8 cellular contexts compared by ENCODE assay signal in genomic region chr6:36547646-36548400, GRCh38. TPM values are rescaled to one million over a fixed set of nuclear protein-coding genes. Genes with fewer than 3 reads are reported as not detected.
DNase-seq lines count a peak whose midpoint lies in the region; ATAC-seq and TF ChIP-seq lines count a peak whose summit lies in the region.

No MANE protein-coding gene starts in this region.

- H3K9me3 Mint-ChIP-seq in CD4-positive, CD25-positive, alpha-beta regulatory T cell = no peaks in the 10 kb centered on the region
- H3K9me3 Mint-ChIP-seq in chondrocyte (ENCODE audit: low read depth) (no peaks in the 10 kb centered on the region), nephron (no peaks in the 10 kb centered on the region)

- H3K36me3 ChIP-seq in CD4-positive, CD25-positive, alpha-beta regulatory T cell (ENCODE audit: control insufficient read depth, insufficient read depth, low read length) = peaks cover 2% of the 10 kb centered on the region

- peak overlapping the region; percentile 94 to 99 (median 98) for H3K4me3 Mint-ChIP-seq in CD4-positive, CD25-positive, alpha-beta regulatory T cell
- H3K4me3 Mint-ChIP-seq in chondrocyte (ENCODE audit: unreplicated experiment) = peak overlapping the region; percentile 92
- H3K4me3 Mint-ChIP-seq in nephron = peak overlapping the region; percentile 96 to 100 (median 97)

- H3K27ac Mint-ChIP-seq in CD4-positive, CD25-positive, alpha-beta regulatory T cell = peak overlapping the region; percentile 97 to 100 (median 99)
- H3K27ac Mint-ChIP-seq in chondrocyte (ENCODE audit: unreplicated experiment) = peak overlapping the region; percentile 64
- H3K27ac Mint-ChIP-seq in nephron = peak overlapping the region; percentile 90 to 95 (median 90)

- H3K27ac ChIP-seq in CD4-positive, CD25-positive, alpha-beta regulatory T cell (ENCODE audit: insufficient read depth, low read length, poor library complexity, severe bottlenecking) = peak overlapping the region; percentile 90

- no peaks in the 10 kb centered on the region for H3K27me3 Mint-ChIP-seq in CD4-positive, CD25-positive, alpha-beta regulatory T cell
- H3K27me3 Mint-ChIP-seq in chondrocyte (ENCODE audit: low read depth) = no peaks in the 10 kb centered on the region
- peaks cover 7% of the 10 kb centered on the region for H3K27me3 Mint-ChIP-seq in nephron (ENCODE audit: low read depth)

- peaks cover 39% of the 10 kb centered on the region for H3K4me1 ChIP-seq in CD4-positive, CD25-positive, alpha-beta regulatory T cell (ENCODE audit: control insufficient read depth, insufficient read depth, low read length, poor library complexity, severe bottlenecking)

- no peak for TF ChIP-seq POLR2A in NB4 (IDR thresholded peaks at IDR 0.05; ENCODE audit: extremely low read depth, insufficient read length)

- peak in 1 of 2 donors; percentile 2 for ATAC-seq in CD4-positive, CD25-positive, alpha-beta regulatory T cell (ENCODE audit: low read depth in 2 of 2)
- ATAC-seq in GM21619 (IDR thresholded peaks at IDR 0.05; ENCODE audit: unreplicated experiment) = no peak

- H3K4me3 ChIP-seq in CD4-positive, CD25-positive, alpha-beta regulatory T cell (ENCODE audit: low read depth, low read length) = peak overlapping the region; percentile 85
- peak overlapping the region; percentile 54 for H3K4me3 ChIP-seq in NB4 (ENCODE audit: low read depth, low read length)

- H3K9me3 ChIP-seq in CD4-positive, CD25-positive, alpha-beta regulatory T cell (ENCODE audit: control insufficient read depth in 2 of 2, low read length in 2 of 2) = no peaks in the 10 kb centered on the region

- no peak for TF ChIP-seq CTCF in NB4 (IDR thresholded peaks at IDR 0.05; ENCODE audit: low read depth, low read length)
- TF ChIP-seq CTCF in chondrocyte (IDR thresholded peaks at IDR 0.05) = no peak
- no peak for TF ChIP-seq CTCF in nephron (IDR thresholded peaks at IDR 0.05; ENCODE audit: unreplicated experiment in 3 of 3)

- no peaks in the 10 kb centered on the region for H3K27me3 ChIP-seq in CD4-positive, CD25-positive, alpha-beta regulatory T cell (ENCODE audit: control insufficient read depth, insufficient read depth, low read length)

- peak in 1 of 3 donors; percentile 35 for DNase-seq in CD4-positive, CD25-positive, alpha-beta regulatory T cell
- DNase-seq in NB4 (ENCODE audit: low read depth) (peak; percentile 22), chondrocyte (ENCODE audit: low spot score) (peak; percentile 32), NCI-H345 treated with DMSO at 0.1 percent for 48 hours (lab: John Stamatoyannopoulos, UW; ENCODE audit: unreplicated experiment) (no peak), globus pallidus (ENCODE audit: low spot score) (no peak)
- DNase-seq in activated CD4-positive, CD25-positive, alpha-beta regulatory T cell treated with anti-CD3 and anti-CD28 coated beads, Interleukin-2, amount 50 U/mL, for 72 hours = no peak

- peaks cover 12% of the 10 kb centered on the region for H3K36me3 Mint-ChIP-seq in CD4-positive, CD25-positive, alpha-beta regulatory T cell
- H3K36me3 Mint-ChIP-seq in chondrocyte (ENCODE audit: low read depth) (no peaks in the 10 kb centered on the region), nephron (ENCODE audit: low read depth) (peaks cover 4% of the 10 kb centered on the region)

- peaks cover 9 to 47% (median 31%) of the 10 kb centered on the region in 4 donors for H3K4me1 Mint-ChIP-seq in CD4-positive, CD25-positive, alpha-beta regulatory T cell
- H3K4me1 Mint-ChIP-seq in chondrocyte (ENCODE audit: low read depth) (peaks cover 31% of the 10 kb centered on the region), nephron (peaks cover 26% of the 10 kb centered on the region)

RNA-seq across cellular contexts. Expression of gene STK38, which starts 0.5 kb away (rescaled TPM):
- 106 TPM for total RNA-seq in CD4-positive, CD25-positive, alpha-beta regulatory T cell
- polyA plus RNA-seq in CD4-positive, CD25-positive, alpha-beta regulatory T cell = 100 to 1,000 TPM in 3 of 4 donors, 10 to 100 TPM in 1; 92.8 to 126 (median 113) TPM
- total RNA-seq in chondrocyte = 60.4 to 65.1 TPM (median 63.2 TPM) in 3 replicates

RNA-seq across cellular contexts. Expression of gene SRSF3, which starts 46.3 kb away (rescaled TPM):
- total RNA-seq in CD4-positive, CD25-positive, alpha-beta regulatory T cell = 731 TPM
- 100 to 1,000 TPM; 398 to 433 (median 407) TPM for polyA plus RNA-seq in CD4-positive, CD25-positive, alpha-beta regulatory T cell
- total RNA-seq in chondrocyte = 180 to 233 TPM (median 191 TPM) in 3 replicates

Comparison
In these comparisons a context has a peak if more than half of its experiments do, and no peak if none do; other contexts are left out.
1. DNase-seq: peak in NB4 (single experiment) and chondrocyte (single experiment); none in activated CD4-positive, CD25-positive, alpha-beta regulatory T cell treated with anti-CD3 and anti-CD28 coated beads, Interleukin-2, amount 50 U/mL, for 72 hours (single experiment), NCI-H345 treated with DMSO at 0.1 percent for 48 hours (single experiment) and globus pallidus (single experiment).
2. Peak in every context shown above with its lines, with median percentiles within 50 percentile points of each other: H3K27ac Mint-ChIP-seq and H3K4me3 Mint-ChIP-seq.